In the genomic region with DNA sequence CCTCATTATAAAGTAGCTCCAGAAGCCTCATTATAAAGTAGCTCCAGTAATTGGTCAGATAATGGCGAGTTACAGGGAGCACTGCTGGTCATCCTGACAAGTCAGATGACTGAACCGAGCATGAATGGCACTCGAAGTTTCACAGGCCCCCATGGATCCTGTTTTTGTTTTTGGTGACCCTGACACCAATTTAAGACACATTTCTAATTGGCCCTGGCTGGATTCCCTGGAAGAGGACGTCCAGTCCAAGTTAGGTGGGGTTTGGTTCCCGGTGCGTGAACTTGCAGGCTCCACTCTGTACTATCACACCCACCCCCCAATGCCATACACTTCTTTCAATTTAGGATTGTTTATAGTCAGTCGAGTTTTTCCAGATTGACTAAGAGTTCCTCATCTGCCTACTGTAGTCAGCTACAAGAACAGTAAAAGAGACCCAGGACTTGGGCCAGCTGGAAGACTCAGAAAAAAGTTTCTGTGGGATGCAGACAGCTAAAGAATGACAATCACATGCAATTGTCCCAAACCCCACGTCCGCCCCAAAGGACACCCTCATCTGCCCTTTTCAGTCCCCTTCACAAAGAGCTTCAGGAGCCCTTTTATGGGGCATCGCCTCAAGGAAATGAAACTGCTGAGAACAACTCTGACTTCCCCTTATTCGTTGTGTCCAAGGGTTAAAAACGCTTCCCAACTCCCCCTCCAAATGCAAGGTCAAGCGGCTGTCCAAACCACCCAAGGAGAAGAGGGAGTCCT, we compare ENCODE assay signal across 9 cellular contexts. TPM values are rescaled to one million over a fixed set of nuclear protein-coding genes. Genes with fewer than 3 reads are reported as not detected.
A peak's percentile ranks its signal among the peaks of the same experiment; 100 is the strongest.
DNase-seq lines count a peak whose midpoint lies in the region; ATAC-seq, FAIRE-seq and TF ChIP-seq lines count a peak whose summit lies in the region.
"Had no signal": no experiment of that assay in that cellular context is flagged by ENCODE, and none has a peak within 500 bp of the region (broad histone marks: within the 10 kb centered on the region; RNA-seq: fewer than 3 reads in every experiment).

No MANE protein-coding gene starts in this region.

- no peak overlapping the region for H3K4me2 ChIP-seq in MM.1S (ENCODE audit: low read depth, low read length)

- H3K36me3 Mint-ChIP-seq in T-helper 2 cell treated with Interferon-gamma antibody and Interleukin-4, amounts not matched to agents 5 μg/mL and 100 μg/mL, for 36 hours (ENCODE audit: low read depth): peaks cover 37% of the 10 kb centered on the region
- H3K36me3 Mint-ChIP-seq in activated naive CD8-positive, alpha-beta T cell treated with anti-CD3 and anti-CD28 coated beads, Interleukin-2, amount 50 U/mL, for 24 hours (ENCODE audit: low read depth): peaks cover 61% of the 10 kb centered on the region

- no peak for TF ChIP-seq POLR2A in GM12892 (IDR thresholded peaks at IDR 0.05; ENCODE audit: low read depth, low read length)

- no peaks in the 10 kb centered on the region for H3K79me2 ChIP-seq in MM.1S (ENCODE audit: low read length)

- no peak for FAIRE-seq in kidney (lab: Jason Lieb, UNC)
- no peak for FAIRE-seq in GM12892 (lab: Jason Lieb, UNC)

- no peak for ATAC-seq in activated naive CD8-positive, alpha-beta T cell treated with anti-CD3 and anti-CD28 coated beads, Interleukin-2, amount 50 U/mL, for 24 hours

- peak overlapping the region; percentile 35 to 97 for H3K9ac ChIP-seq in kidney (ENCODE audit: low read length in 2 of 2)
- H3K9ac ChIP-seq in MM.1S (ENCODE audit: low read length): no peak overlapping the region

- peak overlapping the region; percentile 99 for H3K4me3 Mint-ChIP-seq in T-helper 2 cell treated with Interferon-gamma antibody and Interleukin-4, amounts not matched to agents 5 μg/mL and 100 μg/mL, for 36 hours
- H3K4me3 Mint-ChIP-seq in activated naive CD8-positive, alpha-beta T cell treated with anti-CD3 and anti-CD28 coated beads, Interleukin-2, amount 50 U/mL, for 24 hours: peak overlapping the region; percentile 96

- H3K4me1 Mint-ChIP-seq in T-helper 2 cell treated with Interferon-gamma antibody and Interleukin-4, amounts not matched to agents 5 μg/mL and 100 μg/mL, for 36 hours (ENCODE audit: low read depth): peaks cover 65% of the 10 kb centered on the region
- peaks cover 74% of the 10 kb centered on the region for H3K4me1 Mint-ChIP-seq in activated naive CD8-positive, alpha-beta T cell treated with anti-CD3 and anti-CD28 coated beads, Interleukin-2, amount 50 U/mL, for 24 hours

- peak overlapping the region; percentile 84 to 95 for H3K4me3 ChIP-seq in kidney (ENCODE audit: low read length in 2 of 2)
- no peak overlapping the region for H3K4me3 ChIP-seq in MM.1S (ENCODE audit: low read length)

- H3K4me1 ChIP-seq in kidney (ENCODE audit: control insufficient read depth in 1 of 2, insufficient read depth in 1 of 2, low read depth in 1 of 2, low read length in 2 of 2): peaks cover 4 to 22% of the 10 kb centered on the region in 2 donors
- peaks cover 9% of the 10 kb centered on the region for H3K4me1 ChIP-seq in MM.1S (ENCODE audit: low read length)

- intact Hi-C loops in kidney (cut with DNase I): no loop called here

- peak overlapping the region; percentile 86 for H3K27ac Mint-ChIP-seq in T-helper 2 cell treated with Interferon-gamma antibody and Interleukin-4, amounts not matched to agents 5 μg/mL and 100 μg/mL, for 36 hours
- H3K27ac Mint-ChIP-seq in activated naive CD8-positive, alpha-beta T cell treated with anti-CD3 and anti-CD28 coated beads, Interleukin-2, amount 50 U/mL, for 24 hours: peak overlapping the region; percentile 85

- H3K27ac ChIP-seq in kidney (ENCODE audit: low read depth in 2 of 2, low read length in 2 of 2): peak overlapping the region; percentile 95 to 98
- H3K27ac ChIP-seq in MM.1S (ENCODE audit: low read length): no peak overlapping the region

- H3K36me3 ChIP-seq in kidney (ENCODE audit: control insufficient read depth in 1 of 2, insufficient read depth in 2 of 2, low read length in 2 of 2) (peaks cover 6 to 15% of the 10 kb centered on the region in 2 donors), MM.1S (replicated peaks; ENCODE audit: insufficient read depth, low read length) (no peaks in the 10 kb centered on the region)

- H2AFZ ChIP-seq in MM.1S (ENCODE audit: low read length): no peak overlapping the region

- no peak for DNase-seq in T-helper 2 cell treated with Interferon-gamma antibody and Interleukin-4, amounts not matched to agents 5 μg/mL and 100 μg/mL, for 36 hours (ENCODE audit: low spot score)
- no peak for DNase-seq in T-helper 2 cell
- DNase-seq in activated naive CD8-positive, alpha-beta T cell treated with anti-CD3 and anti-CD28 coated beads, Interleukin-2, amount 50 U/mL, for 24 hours: no peak
- DNase-seq in kidney: no peak
- peak; percentile 45 for DNase-seq in superior temporal gyrus (ENCODE audit: extremely low spot score)
- no peak for DNase-seq in MM.1S
- DNase-seq in NCI-H1105 treated with DMSO at 0.1 percent for 48 hours (lab: John Stamatoyannopoulos, UW): no peak
- DNase-seq in GM12892 (ENCODE audit: insufficient read length): no peak

- H3K27me3 ChIP-seq in MM.1S (replicated peaks; ENCODE audit: insufficient read depth, low read length): peaks cover 44% of the 10 kb centered on the region

- H3K9me2 ChIP-seq in MM.1S (replicated peaks; ENCODE audit: insufficient read depth, low read length): no peaks in the 10 kb centered on the region

- no peaks in the 10 kb centered on the region for H3K9me3 ChIP-seq in kidney (ENCODE audit: control insufficient read depth in 1 of 2, low read length in 2 of 2)
- no peaks in the 10 kb centered on the region for H3K9me3 ChIP-seq in MM.1S (replicated peaks; ENCODE audit: insufficient read depth, low read length)

- H4K20me1 ChIP-seq in MM.1S (ENCODE audit: insufficient read depth, low read length): no peaks in the 10 kb centered on the region

- TF ChIP-seq CTCF in kidney (IDR thresholded peaks at IDR 0.05; ENCODE audit: borderline replicate concordance, extremely low read depth, insufficient read depth): no peak
- no peak for TF ChIP-seq CTCF in MM.1S (IDR thresholded peaks at IDR 0.05; ENCODE audit: low read length)

- peaks cover 4% of the 10 kb centered on the region for H3K27me3 Mint-ChIP-seq in T-helper 2 cell treated with Interferon-gamma antibody and Interleukin-4, amounts not matched to agents 5 μg/mL and 100 μg/mL, for 36 hours (ENCODE audit: low read depth)
- H3K27me3 Mint-ChIP-seq in activated naive CD8-positive, alpha-beta T cell treated with anti-CD3 and anti-CD28 coated beads, Interleukin-2, amount 50 U/mL, for 24 hours: peaks cover 1% of the 10 kb centered on the region

- H3F3A ChIP-seq in MM.1S (ENCODE audit: insufficient read depth, low read length): peaks cover 13% of the 10 kb centered on the region; the same call in 1 of the 2 replicates

- H3K9me3 Mint-ChIP-seq in T-helper 2 cell treated with Interferon-gamma antibody and Interleukin-4, amounts not matched to agents 5 μg/mL and 100 μg/mL, for 36 hours: no peaks in the 10 kb centered on the region
- H3K9me3 Mint-ChIP-seq in activated naive CD8-positive, alpha-beta T cell treated with anti-CD3 and anti-CD28 coated beads, Interleukin-2, amount 50 U/mL, for 24 hours: no peaks in the 10 kb centered on the region

RNA-seq across cellular contexts. Expression of a gene that starts 2.7 kb away (rescaled TPM):
- 44.8 TPM for total RNA-seq in kidney
- polyA plus RNA-seq in kidney (ENCODE audit: insufficient read depth, low read depth, low replicate concordance): 97.1 TPM
- 0.64 TPM for polyA plus RNA-seq in GM12892 (2012; ENCODE audit: missing spikeins)

RNA-seq across cellular contexts. Expression of a gene that starts 28.5 kb away (rescaled TPM):
- total RNA-seq in kidney: 0.16 TPM
- 0.58 TPM for polyA plus RNA-seq in kidney (ENCODE audit: insufficient read depth, low read depth, low replicate concordance)
- not detected for polyA plus RNA-seq in GM12892 (2012; ENCODE audit: missing spikeins)
- total RNA-seq: T-helper 1 cell treated with Interleukin-12 subunit alpha and Interleukin-12 subunit beta and Interleukin-4 antibody, amounts not matched to agents 30 ng/mL and 1 ng/mL, for 36 hours had no signal
